16 cellular contexts compared by ENCODE assay signal in genomic region chr3:1527780-1528179, GRCh38.
"Had no signal": no experiment of that assay in that cellular context is flagged by ENCODE, and none has a peak within 500 bp of the region (broad histone marks: within the 10 kb centered on the region; RNA-seq: fewer than 3 reads in every experiment).

No MANE protein-coding gene starts in this region.

- H3K9me3 ChIP-seq: left ventricle myocardium inferior, mucosa of descending colon, ovary, suprapubic skin, thoracic aorta, tibial nerve, uterus had no signal

- H3K4me1 ChIP-seq: left ventricle myocardium inferior, spleen, suprapubic skin, tibial nerve, uterus had no signal

- H3K4me3 ChIP-seq: left ventricle myocardium inferior, lung, mucosa of descending colon, ovary, skin epidermis, spleen, suprapubic skin, thoracic aorta, tibial nerve, uterus had no signal

- H3K27me3 ChIP-seq: ovary, spleen, suprapubic skin, tibial nerve, uterus had no signal

- H3K36me3 ChIP-seq: left ventricle myocardium inferior, ovary, spleen, suprapubic skin, thoracic aorta, tibial nerve, uterus had no signal

- DNase-seq: islet precursor cell; left ventricle myocardium inferior; midbrain; mucosa of descending colon; naive thymus-derived CD4-positive, alpha-beta T cell; ovary; right cardiac atrium; spleen; stimulated activated CD4-positive, alpha-beta T cell treated with anti-CD3 and anti-CD28 coated beads, Interleukin-4, amount 100 ng/mL, for 24 hours; stimulated activated naive CD4-positive, alpha-beta T cell; uterus had no signal

- H3K27ac ChIP-seq: left ventricle myocardium inferior, ovary, skin epidermis, spleen, suprapubic skin, thoracic aorta, tibial nerve, uterus had no signal
